10 cellular contexts compared by ENCODE assay signal in genomic region chr12:111180830-111181726, GRCh38.
A peak's percentile ranks its signal among the peaks of the same experiment; 100 is the strongest.
DNase-seq lines count a peak whose midpoint lies in the region; TF ChIP-seq lines count a peak whose summit lies in the region.
"Had no signal": no experiment of that assay in that cellular context is flagged by ENCODE, and none has a peak within 500 bp of the region (broad histone marks: within the 10 kb centered on the region; RNA-seq: fewer than 3 reads in every experiment).

No MANE protein-coding gene starts in this region.

- H2AFZ ChIP-seq in neural progenitor cell (replicated peaks), result no peak overlapping the region

- TF ChIP-seq CTCF in CD14-positive monocyte (IDR thresholded peaks at IDR 0.05) (no peak), adrenal gland (IDR thresholded peaks at IDR 0.05) (no peak), neural progenitor cell (IDR thresholded peaks at IDR 0.05) (no peak)

- H3K4me1 Mint-ChIP-seq in CD14-positive monocyte (peaks cover 65% of the 10 kb centered on the region), neural progenitor cell (peaks cover 27% of the 10 kb centered on the region)
- H3K4me1 Mint-ChIP-seq: activated B cell treated with CpG ODN at 0.5 μM for 24 hours had no signal

- H3K9ac ChIP-seq in neural progenitor cell, result no peak overlapping the region

- H3K4me3 ChIP-seq in adrenal gland (no peak overlapping the region), neural progenitor cell (no peak overlapping the region)

- H3K36me3 ChIP-seq in adrenal gland (replicated peaks in 1 of 2) (no peaks in the 10 kb centered on the region), neural progenitor cell (no peaks in the 10 kb centered on the region)

- H3K9me3 ChIP-seq in adrenal gland (replicated peaks in 1 of 3) (no peaks in the 10 kb centered on the region), neural progenitor cell (ENCODE audit: low read depth) (no peaks in the 10 kb centered on the region)
- H3K9me3 ChIP-seq: Caco-2 had no signal

- peaks cover 0 to 2% (median 0%) of the 10 kb centered on the region in 7 donors for H3K9me3 Mint-ChIP-seq in CD14-positive monocyte
- H3K9me3 Mint-ChIP-seq in neural progenitor cell, result no peaks in the 10 kb centered on the region
- H3K9me3 Mint-ChIP-seq: activated B cell treated with CpG ODN at 0.5 μM for 24 hours had no signal

- H4K20me1 ChIP-seq in neural progenitor cell (ENCODE audit: low read depth), result peaks cover 7% of the 10 kb centered on the region

- H3K4me1 ChIP-seq in adrenal gland (replicated peaks in 1 of 2) (peaks cover 0 to 7% of the 10 kb centered on the region in 2 donors), neural progenitor cell (no peaks in the 10 kb centered on the region)

- in situ Hi-C loops in ACHN (cut with HindIII; ENCODE audit: low pct_ligation_motif_present, low pct_unique_long_range_greater_than_20kb, low sequenced_read_pairs), result no loop called here

- 34 to 44% (median 38%) methylated on average over 30 of the region's 30 CpGs for WGBS in adrenal gland, 4 donors

- TF ChIP-seq POLR2A in adrenal gland (IDR thresholded peaks at IDR 0.05), result no peak

- H3K4me3 Mint-ChIP-seq in CD14-positive monocyte (peak overlapping the region; percentile 63 to 79), neural progenitor cell (no peak overlapping the region)
- H3K4me3 Mint-ChIP-seq: activated B cell treated with CpG ODN at 0.5 μM for 24 hours had no signal

- H3K27me3 ChIP-seq in adrenal gland (no peaks in the 10 kb centered on the region), neural progenitor cell (no peaks in the 10 kb centered on the region)

- DNase-seq in CD14-positive monocyte (ENCODE audit: low spot score) (peak; percentile 72), NCI-H128 (lab: John Stamatoyannopoulos, UW; ENCODE audit: unreplicated experiment) (peak; percentile 22), adrenal gland (peak; percentile 56 to 85 (median 69)), mucosa of gallbladder (ENCODE audit: low spot score) (peak; percentile 80), ACHN (no peak), RKO (ENCODE audit: low spot score) (no peak), neural progenitor cell (ENCODE audit: low spot score) (no peak)
- DNase-seq in activated CD4-positive, CD25-positive, alpha-beta regulatory T cell (lab: John Stamatoyannopoulos, UW), result no peak
- DNase-seq: activated B cell treated with CpG ODN at 0.5 μM for 24 hours, Caco-2 had no signal

- H3K36me3 Mint-ChIP-seq in CD14-positive monocyte, result no peaks in the 10 kb centered on the region
- no peaks in the 10 kb centered on the region for H3K36me3 Mint-ChIP-seq in neural progenitor cell

- peak overlapping the region in 5 of 7 donors; percentile 13 to 83 (median 80) for H3K27ac Mint-ChIP-seq in CD14-positive monocyte
- no peak overlapping the region for H3K27ac Mint-ChIP-seq in neural progenitor cell
- H3K27ac Mint-ChIP-seq: activated B cell treated with CpG ODN at 0.5 μM for 24 hours had no signal

- H3K4me2 ChIP-seq in neural progenitor cell, result no peak overlapping the region

- intact Hi-C loops in CD14-positive monocyte (cut with micrococcal nuclease), result no loop called here
- intact Hi-C loops in adrenal gland (cut with DNase I), result no loop called here

- H3F3A ChIP-seq in neural progenitor cell (ENCODE audit: low read depth), result no peaks in the 10 kb centered on the region

- H3K27ac ChIP-seq in adrenal gland (no peak overlapping the region), neural progenitor cell (no peak overlapping the region)

- no peaks in the 10 kb centered on the region for H3K79me2 ChIP-seq in neural progenitor cell (ENCODE audit: low read depth)

- peaks cover 0 to 1% (median 0%) of the 10 kb centered on the region in 3 donors for H3K27me3 Mint-ChIP-seq in CD14-positive monocyte (ENCODE audit: low read depth in 3 of 3)
- no peaks in the 10 kb centered on the region for H3K27me3 Mint-ChIP-seq in neural progenitor cell (ENCODE audit: insufficient read depth, low read depth)

Comparison
In these comparisons a context has a peak if more than half of its experiments do, and no peak if none do; other contexts are left out.
1. DNase-seq: peak in CD14-positive monocyte (single experiment), NCI-H128 (single experiment), adrenal gland (7 of 7) and mucosa of gallbladder (single experiment); none in activated CD4-positive, CD25-positive, alpha-beta regulatory T cell (0 of 4), ACHN (single experiment), RKO (single experiment) and neural progenitor cell (single experiment).